In genomic region chr1:22250724-22251123, GRCh38 we compare ENCODE assay signal across 18 cellular contexts.
A peak's percentile ranks its signal among the peaks of the same experiment; 100 is the strongest.
DNase-seq lines count a peak whose midpoint lies in the region; ATAC-seq, FAIRE-seq and TF ChIP-seq lines count a peak whose summit lies in the region.
"Had no signal": no experiment of that assay in that cellular context is flagged by ENCODE, and none has a peak within 500 bp of the region (broad histone marks: within the 10 kb centered on the region; RNA-seq: fewer than 3 reads in every experiment).

No MANE protein-coding gene starts in this region.

- H3K36me3 Mint-ChIP-seq in glutamatergic neuron (ENCODE audit: unreplicated experiment): no peaks in the 10 kb centered on the region
- H3K36me3 Mint-ChIP-seq: activated naive CD4-positive, alpha-beta T cell treated with anti-CD3 and anti-CD28 coated beads, Interleukin-2, amount 50 U/mL, for 72 hours had no signal

- peaks cover 13% of the 10 kb centered on the region for H3K4me1 Mint-ChIP-seq in glutamatergic neuron (ENCODE audit: low read depth, unreplicated experiment)

- no peak for ATAC-seq in A549
- no peak for ATAC-seq in GM21723 (IDR thresholded peaks at IDR 0.05; ENCODE audit: unreplicated experiment)
- ATAC-seq: activated naive CD4-positive, alpha-beta T cell treated with anti-CD3 and anti-CD28 coated beads, Interleukin-2, amount 50 U/mL, for 72 hours; activated T-cell treated with anti-CD3 and anti-CD28 coated beads, Interleukin-2, amount 50 U/mL, for 4 hours; left colon; mucosa of descending colon had no signal

- no peak for DNase-seq in A549 (ENCODE audit: low read depth in 1 of 2, low spot score in 1 of 2)
- DNase-seq in GM03348 (ENCODE audit: low spot score): peak; percentile 72
- peak; percentile 61 for DNase-seq in RPMI7951 (ENCODE audit: low read depth)
- peak; percentile 96 for DNase-seq in islet precursor cell
- no peak for DNase-seq in GM20000 (ENCODE audit: low spot score)
- DNase-seq in dorsolateral prefrontal cortex: no peak
- DNase-seq in glutamatergic neuron: no peak
- DNase-seq: activated CD4-positive, alpha-beta T cell treated with anti-CD3 and anti-CD28 coated beads, Interleukin-2, amount 50 U/mL, for 4 hours; activated T-cell treated with anti-CD3 and anti-CD28 coated beads, Interleukin-2, amount 50 U/mL, for 4 hours; COR-L47; left colon; NCI-H1930; NCI-H446 treated with DMSO at 0.1 percent for 48 hours; nucleus accumbens had no signal

- WGBS in A549 (ENCODE audit: missing lambda C conversion rate): 51% methylated on average over 7 of the region's 11 CpGs

- no peak for FAIRE-seq in A549 (lab: Jason Lieb, UNC)

- POLR2A ChIA-PET in A549 (lab: Yijun Ruan, JAX): no interaction called here

- peaks cover 8% of the 10 kb centered on the region for H3K27me3 Mint-ChIP-seq in glutamatergic neuron (ENCODE audit: unreplicated experiment)

- no peak for TF ChIP-seq CTCF in A549 (IDR thresholded peaks at IDR 0.05)
- TF ChIP-seq CTCF in GM20000 (IDR thresholded peaks at IDR 0.05; ENCODE audit: extremely low read depth, missing control alignments): no peak
- no peak for TF ChIP-seq CTCF in dorsolateral prefrontal cortex (IDR thresholded peaks at IDR 0.05 in 54 of 56, conservative IDR thresholded peaks at IDR 0.05 in 2 of 56; ENCODE audit: low read depth in 1 of 56, partially characterized antibody in 56 of 56)
- TF ChIP-seq CTCF in glutamatergic neuron (IDR thresholded peaks at IDR 0.05; ENCODE audit: partially characterized antibody, unreplicated experiment): no peak

- H3K4me3 Mint-ChIP-seq in glutamatergic neuron (ENCODE audit: unreplicated experiment): no peak overlapping the region
- H3K4me3 Mint-ChIP-seq: activated T-cell treated with anti-CD3 and anti-CD28 coated beads, Interleukin-2, amount 50 U/mL, for 4 hours had no signal

- CTCF ChIA-PET in A549 (lab: Yijun Ruan, JAX): interaction anchor here (0.6 to 1.3 kb wide), 2 partner anchors 25 to 305 kb away, joined by 3 read pairs; no protein-coding TSS in a partner anchor

- no peak overlapping the region for H3K4me2 ChIP-seq in A549

- peaks cover 0 to 5% (median 0%) of the 10 kb centered on the region in 45 donors for H3K27me3 ChIP-seq in dorsolateral prefrontal cortex
- H3K27me3 ChIP-seq: right atrium auricular region had no signal

- TF ChIP-seq EP300 in A549 (IDR thresholded peaks at IDR 0.05): no peak

- TF ChIP-seq POLR2A in A549 (IDR thresholded peaks at IDR 0.05; ENCODE audit: low read length): no peak

- intact Hi-C loops in dorsolateral prefrontal cortex (cut with DNase I): no loop called here

- H3K27ac ChIP-seq in A549 (no peak overlapping the region), dorsolateral prefrontal cortex (no peak overlapping the region)
- H3K27ac ChIP-seq: right atrium auricular region had no signal

- H3K4me1 ChIP-seq in A549: peaks cover 15% of the 10 kb centered on the region; the same call in 2 of the 3 replicates
- H3K4me1 ChIP-seq: right atrium auricular region had no signal

- no peak overlapping the region for H3K4me3 ChIP-seq in A549
- no peak overlapping the region for H3K4me3 ChIP-seq in dorsolateral prefrontal cortex
- H3K4me3 ChIP-seq: mucosa of descending colon, right atrium auricular region had no signal

- no peaks in the 10 kb centered on the region for H3K9me3 ChIP-seq in A549
- H3K9me3 ChIP-seq: mucosa of descending colon, right atrium auricular region had no signal

- no peaks in the 10 kb centered on the region for H3K9me3 Mint-ChIP-seq in glutamatergic neuron (ENCODE audit: unreplicated experiment)
- H3K9me3 Mint-ChIP-seq: activated naive CD4-positive, alpha-beta T cell treated with anti-CD3 and anti-CD28 coated beads, Interleukin-2, amount 50 U/mL, for 72 hours; activated T-cell treated with anti-CD3 and anti-CD28 coated beads, Interleukin-2, amount 50 U/mL, for 4 hours had no signal

- H3K27ac Mint-ChIP-seq in glutamatergic neuron (ENCODE audit: unreplicated experiment): no peak overlapping the region
- H3K27ac Mint-ChIP-seq: activated naive CD4-positive, alpha-beta T cell treated with anti-CD3 and anti-CD28 coated beads, Interleukin-2, amount 50 U/mL, for 72 hours had no signal

- TF ChIP-seq RAD21 in A549 (conservative IDR thresholded peaks at IDR 0.05 in 1 of 2, IDR thresholded peaks at IDR 0.05 in 1 of 2): no peak

TF ChIP-seq in A549, 52 proteins besides CTCF, POLR2A, EP300 and RAD21:
- TF ChIP-seq FOSL2 (IDR thresholded peaks at IDR 0.05): no peak
- TF ChIP-seq FOSL2 (CRISPR knock-in tag; IDR thresholded peaks at IDR 0.05): 0 out of 2 replicates have a peak, but pooled peaks have one; percentile 8
- TF ChIP-seq CBX8 (IDR thresholded peaks at IDR 0.05): no peak
- TF ChIP-seq HEYL (CRISPR knock-in tag; IDR thresholded peaks at IDR 0.05): no peak
- TF ChIP-seq NR3C1 (IDR thresholded peaks at IDR 0.05): no peak
TF ChIP-seq in A549: peak in this region for 1.

Comparison
In these comparisons a context has a peak if more than half of its experiments do, and no peak if none do; other contexts are left out.
1. DNase-seq: peak in GM03348 (single experiment), RPMI7951 (single experiment) and islet precursor cell (single experiment); none in A549 (0 of 2), GM20000 (single experiment), dorsolateral prefrontal cortex (0 of 10) and glutamatergic neuron (single experiment).